15 cellular contexts compared by ENCODE assay signal in the genomic region with DNA sequence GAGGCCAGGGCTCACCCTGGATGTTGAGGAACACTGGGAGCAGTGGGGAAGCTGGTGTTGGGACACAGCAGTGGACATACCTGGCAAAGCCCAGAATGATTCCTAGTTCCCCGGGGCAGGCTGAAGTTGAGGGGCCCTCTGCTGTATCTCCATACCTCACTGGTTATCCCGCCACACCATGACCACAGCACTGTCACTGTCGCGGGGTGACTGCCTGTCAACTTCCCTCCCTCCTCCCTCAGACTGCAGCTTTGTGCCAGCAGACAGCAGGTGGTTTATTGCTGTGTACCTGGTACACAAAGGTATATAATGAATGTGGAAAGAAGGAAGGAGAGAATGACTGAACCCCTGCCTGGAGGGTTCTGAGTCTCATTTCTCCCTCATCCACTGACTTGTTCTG.
DNase-seq lines count a peak whose midpoint lies in the region; ATAC-seq and TF ChIP-seq lines count a peak whose summit lies in the region.
"Had no signal": no experiment of that assay in that cellular context is flagged by ENCODE, and none has a peak within 500 bp of the region (broad histone marks: within the 10 kb centered on the region; RNA-seq: fewer than 3 reads in every experiment).

No MANE protein-coding gene starts in this region.

- ATAC-seq in left ventricle myocardium superior, result no peak

- H3K4me3 Mint-ChIP-seq in activated naive CD4-positive, alpha-beta T cell treated with anti-CD3 and anti-CD28 coated beads, Interleukin-2, amount 10 ng/mL, durations not matched to agents 7 days and 5 days, result no peak overlapping the region

- no peaks in the 10 kb centered on the region for H3K9me3 Mint-ChIP-seq in activated naive CD4-positive, alpha-beta T cell treated with anti-CD3 and anti-CD28 coated beads, Interleukin-2, amount 10 ng/mL, durations not matched to agents 7 days and 5 days

- H3K4me3 ChIP-seq in left ventricle myocardium inferior, result no peak overlapping the region
- H3K4me3 ChIP-seq: GM23248, Peyer's patch, SK-N-MC had no signal

- peaks cover 9% of the 10 kb centered on the region for H3K4me1 Mint-ChIP-seq in activated naive CD4-positive, alpha-beta T cell treated with anti-CD3 and anti-CD28 coated beads, Interleukin-2, amount 10 ng/mL, durations not matched to agents 7 days and 5 days

- H3K27me3 Mint-ChIP-seq in activated naive CD4-positive, alpha-beta T cell treated with anti-CD3 and anti-CD28 coated beads, Interleukin-2, amount 10 ng/mL, durations not matched to agents 7 days and 5 days, result peaks cover 10% of the 10 kb centered on the region

- no peak for DNase-seq in left ventricle myocardium inferior
- DNase-seq in left ventricle myocardium superior, result no peak
- DNase-seq in NCI-H2081 treated with DMSO at 0.1 percent for 48 hours (lab: John Stamatoyannopoulos, UW), result peak; percentile 50
- DNase-seq in RPMI8226, result peak; percentile 41
- DNase-seq in caudate nucleus (lab: John Stamatoyannopoulos, UW), result no peak
- DNase-seq in activated naive CD4-positive, alpha-beta T cell treated with anti-CD3 and anti-CD28 coated beads, Interleukin-2, amount 10 ng/mL, durations not matched to agents 7 days and 5 days, result no peak
- DNase-seq in HK-2 (ENCODE audit: unreplicated experiment), result no peak
- DNase-seq: DMS79 treated with DMSO at 0.1 percent for 48 hours, GM23248, HCEC 1CT, NCI-H1436 treated with DMSO at 0.1 percent for 48 hours, NCI-H2227 treated with DMSO at 0.1 percent for 48 hours, Right ventricle myocardium superior had no signal

- H3K27ac ChIP-seq in left ventricle myocardium inferior (replicated peaks), result peak overlapping the region; percentile 61
- no peak overlapping the region for H3K27ac ChIP-seq in caudate nucleus (ENCODE audit: low read depth, low read length)
- H3K27ac ChIP-seq: GM23248, SK-N-MC had no signal

- H3K27ac Mint-ChIP-seq in activated naive CD4-positive, alpha-beta T cell treated with anti-CD3 and anti-CD28 coated beads, Interleukin-2, amount 10 ng/mL, durations not matched to agents 7 days and 5 days, result no peak overlapping the region

- no peaks in the 10 kb centered on the region for H3K9me3 ChIP-seq in left ventricle myocardium inferior (replicated peaks)
- H3K9me3 ChIP-seq: Peyer's patch had no signal

- CTCF ChIA-PET in activated naive CD4-positive, alpha-beta T cell treated with anti-CD3 and anti-CD28 coated beads, Interleukin-2, amount 10 ng/mL, durations not matched to agents 7 days and 5 days (lab: Charles Lee), result interaction anchor here (1.3 to 1.9 kb wide), 2 partner anchors 65 to 68 kb away, joined by 3 to 9 read pairs; no protein-coding TSS in a partner anchor

- peaks cover 42% of the 10 kb centered on the region for H3K4me1 ChIP-seq in left ventricle myocardium inferior

- no peaks in the 10 kb centered on the region for H3K27me3 ChIP-seq in left ventricle myocardium inferior (ENCODE audit: low read depth)
- H3K27me3 ChIP-seq: Peyer's patch had no signal

- intact Hi-C loops in left ventricle myocardium inferior (cut with micrococcal nuclease) (no loop called here), left ventricle myocardium superior (cut with micrococcal nuclease) (no loop called here)

- no peaks in the 10 kb centered on the region for H3K36me3 ChIP-seq in left ventricle myocardium inferior
- H3K36me3 ChIP-seq: Peyer's patch had no signal

- H3K36me3 Mint-ChIP-seq in activated naive CD4-positive, alpha-beta T cell treated with anti-CD3 and anti-CD28 coated beads, Interleukin-2, amount 10 ng/mL, durations not matched to agents 7 days and 5 days, result no peaks in the 10 kb centered on the region

- no peak for TF ChIP-seq CTCF in left ventricle myocardium inferior (IDR thresholded peaks at IDR 0.05; ENCODE audit: borderline replicate concordance)

Comparison
In these comparisons a context has a peak if more than half of its experiments do, and no peak if none do; other contexts are left out.
1. DNase-seq: peak in NCI-H2081 treated with DMSO at 0.1 percent for 48 hours (single experiment) and RPMI8226 (single experiment); none in left ventricle myocardium inferior (single experiment), left ventricle myocardium superior (single experiment), caudate nucleus (0 of 61), activated naive CD4-positive, alpha-beta T cell treated with anti-CD3 and anti-CD28 coated beads, Interleukin-2, amount 10 ng/mL, durations not matched to agents 7 days and 5 days (single experiment) and HK-2 (single experiment).